ENCODE assay signal across 16 cellular contexts in genomic region chr6:12386816-12387215, GRCh38.
DNase-seq lines count a peak whose midpoint lies in the region; ATAC-seq, FAIRE-seq and TF ChIP-seq lines count a peak whose summit lies in the region.
"Had no signal": no experiment of that assay in that cellular context is flagged by ENCODE, and none has a peak within 500 bp of the region (broad histone marks: within the 10 kb centered on the region; RNA-seq: fewer than 3 reads in every experiment).

No MANE protein-coding gene starts in this region.

- no peak for TF ChIP-seq CTCF in epithelial cell of proximal tubule (conservative IDR thresholded peaks at IDR 0.05; ENCODE audit: low read depth, low read length)

- DNase-seq in H54 (ENCODE audit: insufficient read length, low spot score): no peak
- DNase-seq in RPMI7951 (ENCODE audit: low read depth): peak; percentile 29
- peak; percentile 52 for DNase-seq in epithelial cell of proximal tubule (ENCODE audit: low read depth)
- no peak for DNase-seq in A172 (ENCODE audit: low spot score)
- DNase-seq in activated CD4-positive, alpha-beta T cell treated with anti-CD3 and anti-CD28 coated beads, Interleukin-2, amount 50 U/mL, for 1 hour: no peak
- no peak for DNase-seq in SKM-1 treated with dmso at 0.1 percent for 144 hours (lab: John Stamatoyannopoulos, UW; ENCODE audit: unreplicated experiment)
- DNase-seq: DMS79 treated with DMSO at 0.1 percent for 48 hours, GDM1, KBM-7, NCI-H1436, NCI-H2029, NCI-H526, PC-3, SW 1271 had no signal

- no peak for ATAC-seq in HG02610 (IDR thresholded peaks at IDR 0.05; ENCODE audit: unreplicated experiment)
- ATAC-seq: PC-3 had no signal

- peak; percentile 43 for FAIRE-seq in H54 (lab: Jason Lieb, UNC)

- no peak overlapping the region for H3K4me3 ChIP-seq in epithelial cell of proximal tubule (ENCODE audit: low read depth, low read length)
- H3K4me3 ChIP-seq: HAP-1 had no signal

- no peak for TF ChIP-seq POLR2A in H54 (IDR thresholded peaks at IDR 0.05; ENCODE audit: low read depth, low read length)

Comparison
In these comparisons a context has a peak if more than half of its experiments do, and no peak if none do; other contexts are left out.
1. DNase-seq: peak in RPMI7951 (single experiment) and epithelial cell of proximal tubule (single experiment); none in H54 (single experiment), A172 (single experiment), activated CD4-positive, alpha-beta T cell treated with anti-CD3 and anti-CD28 coated beads, Interleukin-2, amount 50 U/mL, for 1 hour (single experiment) and SKM-1 treated with dmso at 0.1 percent for 144 hours (single experiment).